In genomic region chr16:14303182-14303618, GRCh38 we compare ENCODE assay signal across 8 cellular contexts.
DNase-seq lines count a peak whose midpoint lies in the region; ATAC-seq, FAIRE-seq and TF ChIP-seq lines count a peak whose summit lies in the region.

No MANE protein-coding gene starts in this region.

- H3K27me3 ChIP-seq in GM12878 (replicated peaks in 1 of 2; ENCODE audit: control insufficient read depth in 2 of 2, insufficient read depth in 2 of 2, low read length in 1 of 2) (no peaks in the 10 kb centered on the region), right lobe of liver (no peaks in the 10 kb centered on the region)

- SMC1A ChIA-PET in GM12878 (lab: Charles Lee; ENCODE audit: uncharacterized antibody, unreplicated experiment) = interaction anchor here (0.9 to 10.7 kb wide), 9 partner anchors 17 to 380 kb away, joined by 3 to 95 read pairs (median 5); no protein-coding TSS in a partner anchor

- H3K36me3 Mint-ChIP-seq in activated naive CD4-positive, alpha-beta T cell treated with anti-CD3 and anti-CD28 coated beads, Interleukin-2, amount 50 U/mL, for 24 hours = no peaks in the 10 kb centered on the region
- no peaks in the 10 kb centered on the region for H3K36me3 Mint-ChIP-seq in type B pancreatic cell

- no peak for DNase-seq in activated naive CD4-positive, alpha-beta T cell treated with Interleukin-2 at 50 U/mL for 16 hours
- DNase-seq in GM12878 (ENCODE audit: low read depth, low spot score) (no peak), right lobe of liver (no peak), type B pancreatic cell (ENCODE audit: extremely low spot score, unreplicated experiment) (no peak), NCI-H526 treated with DMSO at 0.1 percent for 48 hours (lab: John Stamatoyannopoulos, UW) (no peak)

- H3K9me3 ChIP-seq in GM12878 (replicated peaks; ENCODE audit: control insufficient read depth, insufficient read depth, low read length) (no peaks in the 10 kb centered on the region; the same call in 2 of the 3 replicates), right lobe of liver (no peaks in the 10 kb centered on the region)

- H3K4me1 ChIP-seq in GM12878 (ENCODE audit: control insufficient read depth, insufficient read depth, low read length) (peaks cover 24% of the 10 kb centered on the region), right lobe of liver (peaks cover 0 to 34% (median 15%) of the 10 kb centered on the region in 4 donors)

- RAD21 ChIA-PET in GM12878 (lab: Charles Lee; ENCODE audit: unreplicated experiment) = interaction anchor here (0.5 to 8.9 kb wide), 11 partner anchors 8 to 500 kb away, joined by 3 to 75 read pairs (median 3); no protein-coding TSS in a partner anchor

- CTCF ChIA-PET in GM12878 (lab: Yijun Ruan, JAX) = interaction anchor here (0.9 to 8.9 kb wide), 4 partner anchors 16 to 224 kb away, joined by 3 to 49 read pairs (median 4); no protein-coding TSS in a partner anchor

- in situ Hi-C loops in GM12878 (cut with MboI) = no loop called here

- no peak for TF ChIP-seq EP300 in GM12878 (IDR thresholded peaks at IDR 0.05; ENCODE audit: borderline replicate concordance in 1 of 2, control insufficient read depth in 1 of 2, low read depth in 2 of 2, low read length in 2 of 2)

- peak overlapping the region; percentile 88 for H3K4me3 Mint-ChIP-seq in activated naive CD4-positive, alpha-beta T cell treated with anti-CD3 and anti-CD28 coated beads, Interleukin-2, amount 50 U/mL, for 24 hours
- peak overlapping the region; percentile 86 for H3K4me3 Mint-ChIP-seq in type B pancreatic cell

- peak overlapping the region; percentile 92 for H3K9ac ChIP-seq in GM12878 (ENCODE audit: control insufficient read depth, insufficient read depth, low read length)

- intact Hi-C loops in GM12878 (cut with micrococcal nuclease; ENCODE audit: unreplicated experiment) = loop anchor here (5.0 to 10.0 kb wide), 2 partner anchors 302 to 329 kb away; partner anchors contain the start of genes BFAR and PARN
- intact Hi-C loops in right lobe of liver (cut with DNase I) = no loop called here

- no peaks in the 10 kb centered on the region for H4K20me1 ChIP-seq in GM12878 (ENCODE audit: control insufficient read depth, insufficient read depth)

- BruUV-seq in GM12878 (replicated peaks; lab: Mats Ljungman, UMichigan) = no TSS peak

- TF ChIP-seq CTCF in GM12878 (IDR thresholded peaks at IDR 0.05 in 2 of 3, conservative IDR thresholded peaks at IDR 0.05 in 1 of 3; ENCODE audit: control insufficient read depth in 2 of 3, extremely low read depth in 1 of 3, insufficient read depth in 1 of 3, low read depth in 3 of 3, low read length in 3 of 3) = no peak
- no peak for TF ChIP-seq CTCF in right lobe of liver (IDR thresholded peaks at IDR 0.05)
- TF ChIP-seq CTCF in type B pancreatic cell (conservative IDR thresholded peaks at IDR 0.05) = no peak

- no peaks in the 10 kb centered on the region for H3K9me3 Mint-ChIP-seq in activated naive CD4-positive, alpha-beta T cell treated with anti-CD3 and anti-CD28 coated beads, Interleukin-2, amount 50 U/mL, for 24 hours
- H3K9me3 Mint-ChIP-seq in type B pancreatic cell = no peaks in the 10 kb centered on the region

- H3K27ac ChIP-seq in GM12878 (ENCODE audit: control insufficient read depth, insufficient read depth) = peak overlapping the region; percentile 92
- H3K27ac ChIP-seq in right lobe of liver = peak overlapping the region; percentile 47 to 82 (median 75)

- peaks cover 43% of the 10 kb centered on the region for H3K4me1 Mint-ChIP-seq in activated naive CD4-positive, alpha-beta T cell treated with anti-CD3 and anti-CD28 coated beads, Interleukin-2, amount 50 U/mL, for 24 hours
- H3K4me1 Mint-ChIP-seq in type B pancreatic cell (ENCODE audit: unreplicated experiment) = peaks cover 39% of the 10 kb centered on the region

- H3K4me2 ChIP-seq in GM12878 (ENCODE audit: control insufficient read depth, insufficient read depth) = peak overlapping the region; percentile 72

- no peak for ATAC-seq in GM12878
- no peak for ATAC-seq in right lobe of liver
- ATAC-seq in GM18502 (IDR thresholded peaks at IDR 0.05; ENCODE audit: poor library complexity, unreplicated experiment) = no peak
- no peak for ATAC-seq in GM18907 (IDR thresholded peaks at IDR 0.05; ENCODE audit: unreplicated experiment)

- H3K36me3 ChIP-seq in GM12878 (ENCODE audit: control insufficient read depth in 2 of 2, insufficient read depth in 2 of 2, low read length in 1 of 2) (no peaks in the 10 kb centered on the region), right lobe of liver (no peaks in the 10 kb centered on the region)

- H2AFZ ChIP-seq in GM12878 (ENCODE audit: control insufficient read depth, low read depth, low read length) = no peak overlapping the region; the same call in 1 of the 2 replicates

- FAIRE-seq in GM12878 (lab: Jason Lieb, UNC) = no peak

- no peak overlapping the region for H3K27ac Mint-ChIP-seq in activated naive CD4-positive, alpha-beta T cell treated with anti-CD3 and anti-CD28 coated beads, Interleukin-2, amount 50 U/mL, for 24 hours
- peak overlapping the region; percentile 53 for H3K27ac Mint-ChIP-seq in type B pancreatic cell

- TF ChIP-seq POLR2A in GM12878 (IDR thresholded peaks at IDR 0.05; ENCODE audit: low read depth, low read length) (no peak), right lobe of liver (IDR thresholded peaks at IDR 0.05) (no peak)

- 3% methylated on average over 14 of the region's 14 CpGs for WGBS in GM12878 (ENCODE audit: insufficient coverage, insufficient replicate concordance, low lambda C conversion rate, missing lambda C conversion rate)
- 12% methylated on average over 12 of the region's 14 CpGs for whole genome bisulfite sequencing in right lobe of liver (ENCODE audit: insufficient coverage, low coverage, low lambda C conversion rate, missing lambda C conversion rate)

- H3K79me2 ChIP-seq in GM12878 (ENCODE audit: control insufficient read depth, insufficient read depth, low read length) = peaks cover 63% of the 10 kb centered on the region

- no peaks in the 10 kb centered on the region for H3K27me3 Mint-ChIP-seq in activated naive CD4-positive, alpha-beta T cell treated with anti-CD3 and anti-CD28 coated beads, Interleukin-2, amount 50 U/mL, for 24 hours
- H3K27me3 Mint-ChIP-seq in type B pancreatic cell = peaks cover 40% of the 10 kb centered on the region

- no peak for TF ChIP-seq RAD21 in GM12878 (IDR thresholded peaks at IDR 0.05; ENCODE audit: insufficient read depth, low read depth, low read length)

- H3K4me3 ChIP-seq in GM12878 = peak overlapping the region; percentile 91
- H3K4me3 ChIP-seq in right lobe of liver = peak overlapping the region; percentile 83 to 99 (median 91)

- POLR2A ChIA-PET in GM12878 (lab: Charles Lee) = interaction anchor here (0.6 to 1.6 kb wide), 7 partner anchors 14 to 380 kb away, joined by 3 to 6 read pairs (median 3); no protein-coding TSS in a partner anchor

TF ChIP-seq in GM12878, 131 proteins besides CTCF, POLR2A, EP300 and RAD21:
- TF ChIP-seq E4F1 (IDR thresholded peaks at IDR 0.05; ENCODE audit: borderline replicate concordance, partially characterized antibody) (no peak), TCF12 (IDR thresholded peaks at IDR 0.05; ENCODE audit: low read depth, low read length) (no peak), IKZF2 (IDR thresholded peaks at IDR 0.05) (no peak), HDAC2 (IDR thresholded peaks at IDR 0.05) (no peak), YY1 (IDR thresholded peaks at IDR 0.05; ENCODE audit: low read depth, low read length) (no peak), ZBTB40 (IDR thresholded peaks at IDR 0.05; ENCODE audit: borderline replicate concordance) (no peak; the same call in 1 of the 2 replicates), KAT2A (conservative IDR thresholded peaks at IDR 0.05; ENCODE audit: control insufficient read depth, low read depth, low read length) (no peak)
